In genomic region chr12:52950553-52950952, GRCh38 we compare ENCODE assay signal across 10 cellular contexts. TPM values are rescaled to one million over a fixed set of nuclear protein-coding genes. Genes with fewer than 3 reads are reported as not detected.
DNase-seq lines count a peak whose midpoint lies in the region; ATAC-seq and TF ChIP-seq lines count a peak whose summit lies in the region.
"Had no signal": no experiment of that assay in that cellular context is flagged by ENCODE, and none has a peak within 500 bp of the region (broad histone marks: within the 10 kb centered on the region; RNA-seq: fewer than 3 reads in every experiment).

No MANE protein-coding gene starts in this region.

- H3K36me3 Mint-ChIP-seq in nephron (ENCODE audit: low read depth) = peaks cover 24% of the 10 kb centered on the region

- H3K36me3 ChIP-seq in BJ (ENCODE audit: control insufficient read depth, insufficient read depth, low read length) (peaks cover 12% of the 10 kb centered on the region), Panc1 (ENCODE audit: control insufficient read depth, insufficient read depth, low read length) (peaks cover 10% of the 10 kb centered on the region)
- H3K36me3 ChIP-seq: ovary had no signal

- BruUV-seq in Panc1 (replicated peaks; lab: Mats Ljungman, UMichigan) = TSS peak; percentile 84

- in situ Hi-C loops in Panc1 (cut with HindIII; ENCODE audit: low pct_unique_long_range_greater_than_20kb, low sequenced_read_pairs) = no loop called here

- POLR2A ChIA-PET in BJ (lab: Charles Lee) (no interaction called here), Panc1 (lab: Charles Lee) (interaction anchor here (1.0 to 2.5 kb wide), 4 partner anchors 24 to 46 kb away, joined by 3 to 12 read pairs (median 7); partner anchors contain the start of gene KRT8)

- peak overlapping the region; percentile 98 for H3K27ac ChIP-seq in Panc1 (ENCODE audit: low read length)
- H3K27ac ChIP-seq: ovary had no signal

- H3K4me3 Mint-ChIP-seq in nephron = peak overlapping the region; percentile 88 to 94 (median 88)
- H3K4me3 Mint-ChIP-seq: dendritic cell treated with granulocyte-macrophage colony-stimulating factor and Interleukin-4, amounts not matched to agents 40 ng/mL and 50 ng/mL, for 4 days had no signal

- no peaks in the 10 kb centered on the region for H3K9me3 ChIP-seq in Panc1 (ENCODE audit: control insufficient read depth, insufficient read depth, low read depth, low read length)
- H3K9me3 ChIP-seq: ovary had no signal

- peak overlapping the region; percentile 75 for H3K4me3 ChIP-seq in BJ (ENCODE audit: low read depth, low read length)
- peak overlapping the region; percentile 81 to 100 for H3K4me3 ChIP-seq in Panc1 (ENCODE audit: low read depth in 2 of 2, low read length in 2 of 2)
- H3K4me3 ChIP-seq in epithelial cell of esophagus (ENCODE audit: low read length) = peak overlapping the region; percentile 89
- H3K4me3 ChIP-seq: ovary had no signal

- no peak overlapping the region for H3K27ac Mint-ChIP-seq in nephron
- H3K27ac Mint-ChIP-seq: dendritic cell treated with granulocyte-macrophage colony-stimulating factor and Interleukin-4, amounts not matched to agents 40 ng/mL and 50 ng/mL, for 4 days had no signal

- ATAC-seq in Panc1 = no peak

- TF ChIP-seq CTCF in BJ (IDR thresholded peaks at IDR 0.05; ENCODE audit: insufficient read depth, low read depth, low read length) (no peak), Panc1 (IDR thresholded peaks at IDR 0.05) (no peak), epithelial cell of esophagus (IDR thresholded peaks at IDR 0.05; ENCODE audit: insufficient read depth, low read depth, low read length, missing control alignments) (no peak), nephron (IDR thresholded peaks at IDR 0.05; ENCODE audit: unreplicated experiment in 3 of 3) (no peak)

- intact Hi-C loops in Panc1 (cut with micrococcal nuclease; ENCODE audit: unreplicated experiment) = loop anchor here (2.0 kb wide), 1 partner anchor 46 kb away; the partner anchor contains the start of gene KRT8

- H3K27me3 Mint-ChIP-seq in nephron (ENCODE audit: low read depth) = peaks cover 29% of the 10 kb centered on the region

- H3K9me3 Mint-ChIP-seq in nephron = no peaks in the 10 kb centered on the region
- H3K9me3 Mint-ChIP-seq: dendritic cell treated with granulocyte-macrophage colony-stimulating factor and Interleukin-4, amounts not matched to agents 40 ng/mL and 50 ng/mL, for 4 days had no signal

- H3K4me1 Mint-ChIP-seq in nephron = peaks cover 8% of the 10 kb centered on the region

- CTCF ChIA-PET in BJ (lab: Yijun Ruan, JAX) (interaction anchor here (0.7 to 2.7 kb wide), 4 partner anchors 29 to 234 kb away, joined by 3 to 23 read pairs (median 12); no protein-coding TSS in a partner anchor), Panc1 (lab: Charles Lee) (interaction anchor here (1.5 kb wide), 1 partner anchor 51 kb away, joined by 4 read pairs; no protein-coding TSS in a partner anchor)

- no peak for DNase-seq in BJ (ENCODE audit: low read depth)
- no peak for DNase-seq in Panc1 (ENCODE audit: low read depth, low spot score)
- no peak for DNase-seq in epithelial cell of esophagus (ENCODE audit: low read depth)
- DNase-seq in HUDEP-2 (lab: John Stamatoyannopoulos, UW; ENCODE audit: unreplicated experiment in 76 of 76) = no peak
- no peak for DNase-seq in SK-N-DZ (ENCODE audit: low spot score)
- no peak for DNase-seq in HK-2 (ENCODE audit: unreplicated experiment)
- DNase-seq in stimulated activated CD4-positive, alpha-beta T cell treated with anti-CD3 and anti-CD28 coated beads, Interleukin-4, amount 100 ng/mL, for 24 hours = no peak
- DNase-seq: ovary had no signal

- H3K27me3 ChIP-seq in BJ (ENCODE audit: control insufficient read depth, insufficient read depth, low read length) (no peaks in the 10 kb centered on the region), Panc1 (ENCODE audit: control insufficient read depth, insufficient read depth, low read length) (no peaks in the 10 kb centered on the region)
- H3K27me3 ChIP-seq: ovary had no signal

- peaks cover 46% of the 10 kb centered on the region for H3K4me1 ChIP-seq in Panc1 (ENCODE audit: control insufficient read depth, insufficient read depth, low read length)

RNA-seq across cellular contexts. Expression of gene KRT18, which starts 1.6 kb away (rescaled TPM):
- 551 and 763 TPM in 2 replicates for polyA plus RNA-seq in BJ (2011; rRNA removed)
- 450 and 481 TPM in 2 replicates for polyA minus RNA-seq in BJ (2011; rRNA and poly(A)+ RNA removed)
- total RNA-seq in Panc1 (2021; ENCODE audit: unreplicated experiment) = 4,079 TPM
- polyA plus RNA-seq in Panc1 (2012; ENCODE audit: insufficient read length) = 4,352 TPM
- not detected in 2 replicates for polyA plus RNA-seq in SK-N-DZ (2014; cell fraction: cytosol; rRNA removed)
- not detected in 2 replicates for polyA plus RNA-seq in SK-N-DZ (2014; cell fraction: nucleus; rRNA removed)

RNA-seq across cellular contexts. Expression of gene KRT8, which starts 45.7 kb away (rescaled TPM):
- 31.1 and 41.6 TPM in 2 replicates for polyA plus RNA-seq in BJ (2011; rRNA removed)
- 16.4 and 29.0 TPM in 2 replicates for polyA minus RNA-seq in BJ (2011; rRNA and poly(A)+ RNA removed)
- total RNA-seq in Panc1 (2021; ENCODE audit: unreplicated experiment) = 6,125 TPM
- 7,157 TPM for polyA plus RNA-seq in Panc1 (2012; ENCODE audit: insufficient read length)
- polyA plus RNA-seq in SK-N-DZ (2014; cell fraction: cytosol; rRNA removed) = 1.5 and 1.8 TPM in 2 replicates
- polyA plus RNA-seq in SK-N-DZ (2014; cell fraction: nucleus; rRNA removed) = 0.25 and 0.31 TPM in 2 replicates

RNA-seq across cellular contexts. Expression of gene EIF4B, which starts 55.7 kb away (rescaled TPM):
- 296 and 496 TPM in 2 replicates for polyA plus RNA-seq in BJ (2011; rRNA removed)
- 387 and 711 TPM in 2 replicates for polyA minus RNA-seq in BJ (2011; rRNA and poly(A)+ RNA removed)
- 351 TPM for total RNA-seq in Panc1 (2021; ENCODE audit: unreplicated experiment)
- 242 TPM for polyA plus RNA-seq in Panc1 (2012; ENCODE audit: insufficient read length)
- 453 and 511 TPM in 2 replicates for polyA plus RNA-seq in SK-N-DZ (2014; cell fraction: cytosol; rRNA removed)
- polyA plus RNA-seq in SK-N-DZ (2014; cell fraction: nucleus; rRNA removed) = 216 and 276 TPM in 2 replicates
